1 cellular context compared by ENCODE assay signal in the genomic region with DNA sequence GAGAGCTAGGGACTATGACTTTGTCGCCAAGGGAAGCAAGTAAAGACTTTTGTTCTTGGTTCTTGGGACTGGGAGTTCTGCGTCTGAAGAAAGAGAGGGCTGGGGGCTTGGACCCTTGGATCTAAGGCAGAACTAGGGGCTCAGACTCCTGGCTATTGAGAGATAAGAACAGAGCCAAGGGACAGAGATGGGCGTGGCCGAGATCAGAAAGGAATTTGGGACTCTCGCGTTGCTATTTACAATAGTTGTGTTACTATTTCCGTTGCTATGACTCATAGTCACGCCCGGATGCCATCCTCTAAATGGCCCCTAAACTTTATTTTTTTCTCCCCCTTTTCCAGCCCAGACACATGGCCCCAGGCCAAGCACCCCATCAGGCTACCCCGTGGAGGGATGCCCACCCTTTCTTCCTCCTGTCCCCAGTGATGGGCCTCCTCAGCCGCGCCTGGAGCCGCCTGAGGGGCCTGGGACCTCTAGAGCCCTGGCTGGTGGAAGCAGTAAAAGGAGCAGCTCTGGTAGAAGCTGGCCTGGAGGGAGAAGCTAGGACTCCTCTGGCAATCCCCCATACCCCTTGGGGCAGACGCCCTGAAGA.
TF ChIP-seq lines count a peak whose summit lies in the region.

No MANE protein-coding gene starts in this region.

TF ChIP-seq in HEK293, 187 proteins besides CTCF, POLR2A, EP300 and RAD21 (continued from another document and continues in another):
- TF ChIP-seq ZNF121 (tag by site-specific recombination; IDR thresholded peaks at IDR 0.05) (no peak), ZNF10 (tag by site-specific recombination; IDR thresholded peaks at IDR 0.05) (peak; percentile 25; the same call in 1 of the 2 replicates), ZNF311 (tag by site-specific recombination; IDR thresholded peaks at IDR 0.05; ENCODE audit: borderline replicate concordance) (no peak), ZNF16 (tag by site-specific recombination; IDR thresholded peaks at IDR 0.05; ENCODE audit: low read depth) (no peak), ZNF2 (tag by site-specific recombination; IDR thresholded peaks at IDR 0.05) (no peak), HOXC10 (CRISPR knock-in tag; IDR thresholded peaks at IDR 0.05) (no peak), ZNF155 (tag by site-specific recombination; IDR thresholded peaks at IDR 0.05) (no peak), ZSCAN16 (tag by site-specific recombination; IDR thresholded peaks at IDR 0.05) (no peak), ZNF132 (tag by site-specific recombination; IDR thresholded peaks at IDR 0.05; ENCODE audit: borderline replicate concordance) (no peak), ZNF335 (tag by site-specific recombination; conservative IDR thresholded peaks at IDR 0.05) (peak; percentile 61; the same call in 1 of the 2 replicates), ZFP41 (tag by site-specific recombination; IDR thresholded peaks at IDR 0.05; ENCODE audit: borderline replicate concordance) (no peak), KLF7 (tag by site-specific recombination; IDR thresholded peaks at IDR 0.05; ENCODE audit: borderline replicate concordance) (peak; percentile 68; the same call in 1 of the 2 replicates), ZNF600 (tag by site-specific recombination; IDR thresholded peaks at IDR 0.05) (no peak), SALL2 (tag by site-specific recombination; IDR thresholded peaks at IDR 0.05; ENCODE audit: borderline replicate concordance) (no peak), ZNF792 (tag by site-specific recombination; IDR thresholded peaks at IDR 0.05) (no peak), ZBTB21 (tag by site-specific recombination; IDR thresholded peaks at IDR 0.05) (0 out of 2 replicates have a peak, but pooled peaks have one; percentile 10), BCL11A (tag by site-specific recombination; IDR thresholded peaks at IDR 0.05; ENCODE audit: low read depth) (no peak), ZIC2 (tag by site-specific recombination; IDR thresholded peaks at IDR 0.05) (0 out of 2 replicates have a peak, but pooled peaks have one; percentile 32), ZNF202 (tag by site-specific recombination; IDR thresholded peaks at IDR 0.05; ENCODE audit: borderline replicate concordance) (no peak), KLF16 (tag by site-specific recombination; IDR thresholded peaks at IDR 0.05) (peak; percentile 58), ZNF175 (tag by site-specific recombination; IDR thresholded peaks at IDR 0.05) (no peak), ZNF629 (tag by site-specific recombination; IDR thresholded peaks at IDR 0.05) (peak; percentile 69), ZNF302 (tag by site-specific recombination; IDR thresholded peaks at IDR 0.05; ENCODE audit: low read depth) (no peak), ZNF404 (tag by site-specific recombination; IDR thresholded peaks at IDR 0.05) (no peak), ZNF133 (tag by site-specific recombination; IDR thresholded peaks at IDR 0.05) (no peak), ZFP3 (tag by site-specific recombination; IDR thresholded peaks at IDR 0.05; ENCODE audit: low read depth) (no peak), GLIS2 (tag by site-specific recombination; IDR thresholded peaks at IDR 0.05) (peak; percentile 52), ZNF76 (tag by site-specific recombination; IDR thresholded peaks at IDR 0.05; ENCODE audit: borderline replicate concordance, low read depth) (no peak), WT1 (tag by site-specific recombination; IDR thresholded peaks at IDR 0.05) (no peak), ZSCAN23 (tag by site-specific recombination; IDR thresholded peaks at IDR 0.05) (no peak)
- TF ChIP-seq, protein P1, sequence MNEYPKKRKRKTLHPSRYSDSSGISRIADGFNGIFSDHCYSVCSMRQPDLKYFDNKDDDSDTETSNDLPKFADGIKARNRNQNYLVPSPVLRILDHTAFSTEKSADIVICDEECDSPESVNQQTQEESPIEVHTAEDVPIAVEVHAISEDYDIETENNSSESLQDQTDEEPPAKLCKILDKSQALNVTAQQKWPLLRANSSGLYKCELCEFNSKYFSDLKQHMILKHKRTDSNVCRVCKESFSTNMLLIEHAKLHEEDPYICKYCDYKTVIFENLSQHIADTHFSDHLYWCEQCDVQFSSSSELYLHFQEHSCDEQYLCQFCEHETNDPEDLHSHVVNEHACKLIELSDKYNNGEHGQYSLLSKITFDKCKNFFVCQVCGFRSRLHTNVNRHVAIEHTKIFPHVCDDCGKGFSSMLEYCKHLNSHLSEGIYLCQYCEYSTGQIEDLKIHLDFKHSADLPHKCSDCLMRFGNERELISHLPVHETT (tag by site-specific recombination; IDR thresholded peaks at IDR 0.05) = no peak
- TF ChIP-seq, protein P2, sequence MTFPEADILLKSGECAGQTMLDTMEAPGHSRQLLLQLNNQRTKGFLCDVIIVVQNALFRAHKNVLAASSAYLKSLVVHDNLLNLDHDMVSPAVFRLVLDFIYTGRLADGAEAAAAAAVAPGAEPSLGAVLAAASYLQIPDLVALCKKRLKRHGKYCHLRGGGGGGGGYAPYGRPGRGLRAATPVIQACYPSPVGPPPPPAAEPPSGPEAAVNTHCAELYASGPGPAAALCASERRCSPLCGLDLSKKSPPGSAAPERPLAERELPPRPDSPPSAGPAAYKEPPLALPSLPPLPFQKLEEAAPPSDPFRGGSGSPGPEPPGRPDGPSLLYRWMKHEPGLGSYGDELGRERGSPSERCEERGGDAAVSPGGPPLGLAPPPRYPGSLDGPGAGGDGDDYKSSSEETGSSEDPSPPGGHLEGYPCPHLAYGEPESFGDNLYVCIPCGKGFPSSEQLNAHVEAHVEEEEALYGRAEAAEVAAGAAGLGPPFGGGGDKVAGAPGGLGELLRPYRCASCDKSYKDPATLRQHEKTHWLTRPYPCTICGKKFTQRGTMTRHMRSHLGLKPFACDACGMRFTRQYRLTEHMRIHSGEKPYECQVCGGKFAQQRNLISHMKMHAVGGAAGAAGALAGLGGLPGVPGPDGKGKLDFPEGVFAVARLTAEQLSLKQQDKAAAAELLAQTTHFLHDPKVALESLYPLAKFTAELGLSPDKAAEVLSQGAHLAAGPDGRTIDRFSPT (tag by site-specific recombination; IDR thresholded peaks at IDR 0.05) = peak; percentile 72
- TF ChIP-seq, protein P3, sequence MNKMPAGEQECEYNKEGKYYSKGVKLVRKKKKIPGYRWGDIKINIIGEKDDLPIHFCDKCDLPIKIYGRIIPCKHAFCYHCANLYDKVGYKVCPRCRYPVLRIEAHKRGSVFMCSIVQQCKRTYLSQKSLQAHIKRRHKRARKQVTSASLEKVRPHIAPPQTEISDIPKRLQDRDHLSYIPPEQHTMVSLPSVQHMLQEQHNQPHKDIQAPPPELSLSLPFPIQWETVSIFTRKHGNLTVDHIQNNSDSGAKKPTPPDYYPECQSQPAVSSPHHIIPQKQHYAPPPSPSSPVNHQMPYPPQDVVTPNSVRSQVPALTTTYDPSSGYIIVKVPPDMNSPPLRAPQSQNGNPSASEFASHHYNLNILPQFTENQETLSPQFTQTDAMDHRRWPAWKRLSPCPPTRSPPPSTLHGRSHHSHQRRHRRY (tag by site-specific recombination; IDR thresholded peaks at IDR 0.05) = no peak
- TF ChIP-seq, protein P4, sequence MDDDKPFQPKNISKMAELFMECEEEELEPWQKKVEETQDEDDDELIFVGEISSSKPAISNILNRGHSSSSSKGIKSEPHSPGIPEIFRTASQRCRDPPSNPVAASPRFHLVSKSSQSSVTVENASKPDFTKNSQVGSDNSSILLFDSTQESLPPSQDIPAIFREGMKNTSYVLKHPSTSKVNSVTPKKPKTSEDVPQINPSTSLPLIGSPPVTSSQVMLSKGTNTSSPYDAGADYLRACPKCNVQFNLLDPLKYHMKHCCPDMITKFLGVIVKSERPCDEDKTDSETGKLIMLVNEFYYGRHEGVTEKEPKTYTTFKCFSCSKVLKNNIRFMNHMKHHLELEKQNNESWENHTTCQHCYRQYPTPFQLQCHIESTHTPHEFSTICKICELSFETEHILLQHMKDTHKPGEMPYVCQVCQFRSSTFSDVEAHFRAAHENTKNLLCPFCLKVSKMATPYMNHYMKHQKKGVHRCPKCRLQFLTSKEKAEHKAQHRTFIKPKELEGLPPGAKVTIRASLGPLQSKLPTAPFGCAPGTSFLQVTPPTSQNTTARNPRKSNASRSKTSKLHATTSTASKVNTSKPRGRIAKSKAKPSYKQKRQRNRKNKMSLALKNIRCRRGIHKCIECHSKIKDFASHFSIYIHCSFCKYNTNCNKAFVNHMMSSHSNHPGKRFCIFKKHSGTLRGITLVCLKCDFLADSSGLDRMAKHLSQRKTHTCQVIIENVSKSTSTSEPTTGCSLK (tag by site-specific recombination; IDR thresholded peaks at IDR 0.05) = no peak
- TF ChIP-seq, protein P5, sequence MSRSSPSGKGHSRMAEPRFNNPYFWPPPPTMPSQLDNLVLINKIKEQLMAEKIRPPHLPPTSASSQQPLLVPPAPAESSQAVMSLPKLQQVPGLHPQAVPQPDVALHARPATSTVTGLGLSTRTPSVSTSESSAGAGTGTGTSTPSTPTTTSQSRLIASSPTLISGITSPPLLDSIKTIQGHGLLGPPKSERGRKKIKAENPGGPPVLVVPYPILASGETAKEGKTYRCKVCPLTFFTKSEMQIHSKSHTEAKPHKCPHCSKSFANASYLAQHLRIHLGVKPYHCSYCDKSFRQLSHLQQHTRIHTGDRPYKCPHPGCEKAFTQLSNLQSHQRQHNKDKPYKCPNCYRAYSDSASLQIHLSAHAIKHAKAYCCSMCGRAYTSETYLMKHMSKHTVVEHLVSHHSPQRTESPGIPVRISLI (tag by site-specific recombination; IDR thresholded peaks at IDR 0.05) = peak; percentile 85
- TF ChIP-seq, protein P6, sequence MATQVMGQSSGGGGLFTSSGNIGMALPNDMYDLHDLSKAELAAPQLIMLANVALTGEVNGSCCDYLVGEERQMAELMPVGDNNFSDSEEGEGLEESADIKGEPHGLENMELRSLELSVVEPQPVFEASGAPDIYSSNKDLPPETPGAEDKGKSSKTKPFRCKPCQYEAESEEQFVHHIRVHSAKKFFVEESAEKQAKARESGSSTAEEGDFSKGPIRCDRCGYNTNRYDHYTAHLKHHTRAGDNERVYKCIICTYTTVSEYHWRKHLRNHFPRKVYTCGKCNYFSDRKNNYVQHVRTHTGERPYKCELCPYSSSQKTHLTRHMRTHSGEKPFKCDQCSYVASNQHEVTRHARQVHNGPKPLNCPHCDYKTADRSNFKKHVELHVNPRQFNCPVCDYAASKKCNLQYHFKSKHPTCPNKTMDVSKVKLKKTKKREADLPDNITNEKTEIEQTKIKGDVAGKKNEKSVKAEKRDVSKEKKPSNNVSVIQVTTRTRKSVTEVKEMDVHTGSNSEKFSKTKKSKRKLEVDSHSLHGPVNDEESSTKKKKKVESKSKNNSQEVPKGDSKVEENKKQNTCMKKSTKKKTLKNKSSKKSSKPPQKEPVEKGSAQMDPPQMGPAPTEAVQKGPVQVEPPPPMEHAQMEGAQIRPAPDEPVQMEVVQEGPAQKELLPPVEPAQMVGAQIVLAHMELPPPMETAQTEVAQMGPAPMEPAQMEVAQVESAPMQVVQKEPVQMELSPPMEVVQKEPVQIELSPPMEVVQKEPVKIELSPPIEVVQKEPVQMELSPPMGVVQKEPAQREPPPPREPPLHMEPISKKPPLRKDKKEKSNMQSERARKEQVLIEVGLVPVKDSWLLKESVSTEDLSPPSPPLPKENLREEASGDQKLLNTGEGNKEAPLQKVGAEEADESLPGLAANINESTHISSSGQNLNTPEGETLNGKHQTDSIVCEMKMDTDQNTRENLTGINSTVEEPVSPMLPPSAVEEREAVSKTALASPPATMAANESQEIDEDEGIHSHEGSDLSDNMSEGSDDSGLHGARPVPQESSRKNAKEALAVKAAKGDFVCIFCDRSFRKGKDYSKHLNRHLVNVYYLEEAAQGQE (tag by site-specific recombination; IDR thresholded peaks at IDR 0.05) = no peak
- TF ChIP-seq, protein P7, sequence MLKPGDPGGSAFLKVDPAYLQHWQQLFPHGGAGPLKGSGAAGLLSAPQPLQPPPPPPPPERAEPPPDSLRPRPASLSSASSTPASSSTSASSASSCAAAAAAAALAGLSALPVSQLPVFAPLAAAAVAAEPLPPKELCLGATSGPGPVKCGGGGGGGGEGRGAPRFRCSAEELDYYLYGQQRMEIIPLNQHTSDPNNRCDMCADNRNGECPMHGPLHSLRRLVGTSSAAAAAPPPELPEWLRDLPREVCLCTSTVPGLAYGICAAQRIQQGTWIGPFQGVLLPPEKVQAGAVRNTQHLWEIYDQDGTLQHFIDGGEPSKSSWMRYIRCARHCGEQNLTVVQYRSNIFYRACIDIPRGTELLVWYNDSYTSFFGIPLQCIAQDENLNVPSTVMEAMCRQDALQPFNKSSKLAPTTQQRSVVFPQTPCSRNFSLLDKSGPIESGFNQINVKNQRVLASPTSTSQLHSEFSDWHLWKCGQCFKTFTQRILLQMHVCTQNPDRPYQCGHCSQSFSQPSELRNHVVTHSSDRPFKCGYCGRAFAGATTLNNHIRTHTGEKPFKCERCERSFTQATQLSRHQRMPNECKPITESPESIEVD (tag by site-specific recombination; IDR thresholded peaks at IDR 0.05) = no peak; the same call in 1 of the 2 replicates
- TF ChIP-seq, protein P8, sequence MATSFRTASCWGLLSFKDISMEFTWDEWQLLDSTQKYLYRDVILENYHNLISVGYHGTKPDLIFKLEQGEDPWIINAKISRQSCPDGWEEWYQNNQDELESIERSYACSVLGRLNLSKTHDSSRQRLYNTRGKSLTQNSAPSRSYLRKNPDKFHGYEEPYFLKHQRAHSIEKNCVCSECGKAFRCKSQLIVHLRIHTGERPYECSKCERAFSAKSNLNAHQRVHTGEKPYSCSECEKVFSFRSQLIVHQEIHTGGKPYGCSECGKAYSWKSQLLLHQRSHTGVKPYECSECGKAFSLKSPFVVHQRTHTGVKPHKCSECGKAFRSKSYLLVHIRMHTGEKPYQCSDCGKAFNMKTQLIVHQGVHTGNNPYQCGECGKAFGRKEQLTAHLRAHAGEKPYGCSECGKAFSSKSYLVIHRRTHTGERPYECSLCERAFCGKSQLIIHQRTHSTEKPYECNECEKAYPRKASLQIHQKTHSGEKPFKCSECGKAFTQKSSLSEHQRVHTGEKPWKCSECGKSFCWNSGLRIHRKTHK (tag by site-specific recombination; IDR thresholded peaks at IDR 0.05) = no peak
- TF ChIP-seq, protein P9, sequence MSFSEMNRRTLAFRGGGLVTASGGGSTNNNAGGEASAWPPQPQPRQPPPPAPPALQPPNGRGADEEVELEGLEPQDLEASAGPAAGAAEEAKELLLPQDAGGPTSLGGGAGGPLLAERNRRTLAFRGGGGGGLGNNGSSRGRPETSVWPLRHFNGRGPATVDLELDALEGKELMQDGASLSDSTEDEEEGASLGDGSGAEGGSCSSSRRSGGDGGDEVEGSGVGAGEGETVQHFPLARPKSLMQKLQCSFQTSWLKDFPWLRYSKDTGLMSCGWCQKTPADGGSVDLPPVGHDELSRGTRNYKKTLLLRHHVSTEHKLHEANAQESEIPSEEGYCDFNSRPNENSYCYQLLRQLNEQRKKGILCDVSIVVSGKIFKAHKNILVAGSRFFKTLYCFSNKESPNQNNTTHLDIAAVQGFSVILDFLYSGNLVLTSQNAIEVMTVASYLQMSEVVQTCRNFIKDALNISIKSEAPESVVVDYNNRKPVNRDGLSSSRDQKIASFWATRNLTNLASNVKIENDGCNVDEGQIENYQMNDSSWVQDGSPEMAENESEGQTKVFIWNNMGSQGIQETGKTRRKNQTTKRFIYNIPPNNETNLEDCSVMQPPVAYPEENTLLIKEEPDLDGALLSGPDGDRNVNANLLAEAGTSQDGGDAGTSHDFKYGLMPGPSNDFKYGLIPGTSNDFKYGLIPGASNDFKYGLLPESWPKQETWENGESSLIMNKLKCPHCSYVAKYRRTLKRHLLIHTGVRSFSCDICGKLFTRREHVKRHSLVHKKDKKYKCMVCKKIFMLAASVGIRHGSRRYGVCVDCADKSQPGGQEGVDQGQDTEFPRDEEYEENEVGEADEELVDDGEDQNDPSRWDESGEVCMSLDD (tag by site-specific recombination; IDR thresholded peaks at IDR 0.05) = no peak; the same call in 1 of the 2 replicates
- TF ChIP-seq, protein P10, sequence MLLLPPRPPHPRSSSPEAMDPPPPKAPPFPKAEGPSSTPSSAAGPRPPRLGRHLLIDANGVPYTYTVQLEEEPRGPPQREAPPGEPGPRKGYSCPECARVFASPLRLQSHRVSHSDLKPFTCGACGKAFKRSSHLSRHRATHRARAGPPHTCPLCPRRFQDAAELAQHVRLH (tag by site-specific recombination; IDR thresholded peaks at IDR 0.05) = no peak
